1 cellular context compared by ENCODE assay signal in the genomic region with DNA sequence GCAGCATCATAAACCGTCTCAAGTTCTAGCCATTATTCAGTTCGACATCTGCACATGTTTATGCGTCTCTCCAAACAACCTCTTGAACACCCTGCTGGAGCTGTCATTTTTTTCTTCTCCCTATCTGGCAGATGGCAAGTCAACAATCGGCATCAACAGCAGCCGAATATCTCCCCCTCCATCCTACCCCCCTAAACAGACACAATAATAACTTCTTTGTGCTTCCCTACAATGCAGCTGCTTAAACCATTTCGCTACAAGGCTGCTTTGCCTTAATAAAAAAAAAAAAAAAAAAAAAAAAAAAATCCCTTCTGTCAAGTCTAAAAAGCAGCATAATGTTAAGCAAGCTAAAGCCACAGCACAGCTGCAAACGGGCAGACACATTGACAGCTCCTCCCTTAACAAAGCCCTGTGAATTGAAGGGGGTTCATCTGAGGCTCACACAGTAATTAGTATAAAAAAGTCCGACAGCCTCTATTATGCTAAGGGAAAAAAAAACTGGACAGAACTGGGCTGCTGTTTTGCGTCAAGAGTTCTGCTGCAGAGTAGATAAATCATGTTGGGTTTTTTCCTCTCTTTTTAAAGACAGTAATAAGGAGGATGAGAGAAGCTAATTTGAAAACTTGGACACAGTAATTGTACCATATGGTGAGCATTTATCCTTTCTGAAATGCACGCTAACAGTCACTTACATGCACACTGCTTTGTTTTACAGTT.
TF ChIP-seq lines count a peak whose summit lies in the region.

No MANE protein-coding gene starts in this region.

TF ChIP-seq in HEK293, 187 proteins besides CTCF, POLR2A, EP300 and RAD21 (continued from another document):
- no peak for TF ChIP-seq KLF17 (tag by site-specific recombination; IDR thresholded peaks at IDR 0.05)
- TF ChIP-seq ZNF48 (tag by site-specific recombination; IDR thresholded peaks at IDR 0.05) = no peak
- TF ChIP-seq ZNF785 (tag by site-specific recombination; IDR thresholded peaks at IDR 0.05) = no peak
- no peak for TF ChIP-seq KLF8 (tag by site-specific recombination; IDR thresholded peaks at IDR 0.05)
- no peak for TF ChIP-seq ZNF549 (tag by site-specific recombination; IDR thresholded peaks at IDR 0.05)
- no peak for TF ChIP-seq ZNF37A (tag by site-specific recombination; IDR thresholded peaks at IDR 0.05)
- TF ChIP-seq ZNF571 (tag by site-specific recombination; IDR thresholded peaks at IDR 0.05) = no peak
- no peak for TF ChIP-seq OSR2 (tag by site-specific recombination; IDR thresholded peaks at IDR 0.05)
- no peak for TF ChIP-seq REST (tag by site-specific recombination; IDR thresholded peaks at IDR 0.05)
- TF ChIP-seq PRDM10 (tag by site-specific recombination; IDR thresholded peaks at IDR 0.05) = 0 out of 2 replicates have a peak, but pooled peaks have one; percentile 32
- no peak for TF ChIP-seq ZNF488 (tag by site-specific recombination; IDR thresholded peaks at IDR 0.05)
- TF ChIP-seq, protein P1, sequence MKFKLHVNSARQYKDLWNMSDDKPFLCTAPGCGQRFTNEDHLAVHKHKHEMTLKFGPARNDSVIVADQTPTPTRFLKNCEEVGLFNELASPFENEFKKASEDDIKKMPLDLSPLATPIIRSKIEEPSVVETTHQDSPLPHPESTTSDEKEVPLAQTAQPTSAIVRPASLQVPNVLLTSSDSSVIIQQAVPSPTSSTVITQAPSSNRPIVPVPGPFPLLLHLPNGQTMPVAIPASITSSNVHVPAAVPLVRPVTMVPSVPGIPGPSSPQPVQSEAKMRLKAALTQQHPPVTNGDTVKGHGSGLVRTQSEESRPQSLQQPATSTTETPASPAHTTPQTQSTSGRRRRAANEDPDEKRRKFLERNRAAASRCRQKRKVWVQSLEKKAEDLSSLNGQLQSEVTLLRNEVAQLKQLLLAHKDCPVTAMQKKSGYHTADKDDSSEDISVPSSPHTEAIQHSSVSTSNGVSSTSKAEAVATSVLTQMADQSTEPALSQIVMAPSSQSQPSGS (tag by site-specific recombination; IDR thresholded peaks at IDR 0.05; ENCODE audit: low read depth) = no peak
- no peak for TF ChIP-seq ZNF112 (tag by site-specific recombination; IDR thresholded peaks at IDR 0.05)
- TF ChIP-seq ZSCAN30 (tag by site-specific recombination; IDR thresholded peaks at IDR 0.05) = 0 out of 2 replicates have a peak, but pooled peaks have one; percentile 7
- TF ChIP-seq KLF16 (tag by site-specific recombination; IDR thresholded peaks at IDR 0.05) = no peak
- no peak for TF ChIP-seq ZNF341 (tag by site-specific recombination; IDR thresholded peaks at IDR 0.05; ENCODE audit: low read depth)
- no peak for TF ChIP-seq ZNF155 (tag by site-specific recombination; IDR thresholded peaks at IDR 0.05)
- TF ChIP-seq, protein P2, sequence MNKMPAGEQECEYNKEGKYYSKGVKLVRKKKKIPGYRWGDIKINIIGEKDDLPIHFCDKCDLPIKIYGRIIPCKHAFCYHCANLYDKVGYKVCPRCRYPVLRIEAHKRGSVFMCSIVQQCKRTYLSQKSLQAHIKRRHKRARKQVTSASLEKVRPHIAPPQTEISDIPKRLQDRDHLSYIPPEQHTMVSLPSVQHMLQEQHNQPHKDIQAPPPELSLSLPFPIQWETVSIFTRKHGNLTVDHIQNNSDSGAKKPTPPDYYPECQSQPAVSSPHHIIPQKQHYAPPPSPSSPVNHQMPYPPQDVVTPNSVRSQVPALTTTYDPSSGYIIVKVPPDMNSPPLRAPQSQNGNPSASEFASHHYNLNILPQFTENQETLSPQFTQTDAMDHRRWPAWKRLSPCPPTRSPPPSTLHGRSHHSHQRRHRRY (tag by site-specific recombination; IDR thresholded peaks at IDR 0.05) = no peak
- no peak for TF ChIP-seq SETDB1 (IDR thresholded peaks at IDR 0.05; ENCODE audit: insufficient read length, low read length)
- no peak; the same call in 1 of the 2 replicates for TF ChIP-seq ZNF2 (tag by site-specific recombination; IDR thresholded peaks at IDR 0.05)
- no peak for TF ChIP-seq ZNF366 (tag by site-specific recombination; conservative IDR thresholded peaks at IDR 0.05)
- TF ChIP-seq, protein P3, sequence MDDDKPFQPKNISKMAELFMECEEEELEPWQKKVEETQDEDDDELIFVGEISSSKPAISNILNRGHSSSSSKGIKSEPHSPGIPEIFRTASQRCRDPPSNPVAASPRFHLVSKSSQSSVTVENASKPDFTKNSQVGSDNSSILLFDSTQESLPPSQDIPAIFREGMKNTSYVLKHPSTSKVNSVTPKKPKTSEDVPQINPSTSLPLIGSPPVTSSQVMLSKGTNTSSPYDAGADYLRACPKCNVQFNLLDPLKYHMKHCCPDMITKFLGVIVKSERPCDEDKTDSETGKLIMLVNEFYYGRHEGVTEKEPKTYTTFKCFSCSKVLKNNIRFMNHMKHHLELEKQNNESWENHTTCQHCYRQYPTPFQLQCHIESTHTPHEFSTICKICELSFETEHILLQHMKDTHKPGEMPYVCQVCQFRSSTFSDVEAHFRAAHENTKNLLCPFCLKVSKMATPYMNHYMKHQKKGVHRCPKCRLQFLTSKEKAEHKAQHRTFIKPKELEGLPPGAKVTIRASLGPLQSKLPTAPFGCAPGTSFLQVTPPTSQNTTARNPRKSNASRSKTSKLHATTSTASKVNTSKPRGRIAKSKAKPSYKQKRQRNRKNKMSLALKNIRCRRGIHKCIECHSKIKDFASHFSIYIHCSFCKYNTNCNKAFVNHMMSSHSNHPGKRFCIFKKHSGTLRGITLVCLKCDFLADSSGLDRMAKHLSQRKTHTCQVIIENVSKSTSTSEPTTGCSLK (tag by site-specific recombination; IDR thresholded peaks at IDR 0.05) = no peak
